1 cellular context compared by ENCODE assay signal in genomic region chr6:35027807-35028206, GRCh38.
TF ChIP-seq lines count a peak whose summit lies in the region.

No MANE protein-coding gene starts in this region.

TF ChIP-seq in GM23338, 12 proteins besides CTCF, POLR2A, EP300 and RAD21 (continued from another document):
- no peak for TF ChIP-seq ETS1 (IDR thresholded peaks at IDR 0.05)
- TF ChIP-seq, protein P1, sequence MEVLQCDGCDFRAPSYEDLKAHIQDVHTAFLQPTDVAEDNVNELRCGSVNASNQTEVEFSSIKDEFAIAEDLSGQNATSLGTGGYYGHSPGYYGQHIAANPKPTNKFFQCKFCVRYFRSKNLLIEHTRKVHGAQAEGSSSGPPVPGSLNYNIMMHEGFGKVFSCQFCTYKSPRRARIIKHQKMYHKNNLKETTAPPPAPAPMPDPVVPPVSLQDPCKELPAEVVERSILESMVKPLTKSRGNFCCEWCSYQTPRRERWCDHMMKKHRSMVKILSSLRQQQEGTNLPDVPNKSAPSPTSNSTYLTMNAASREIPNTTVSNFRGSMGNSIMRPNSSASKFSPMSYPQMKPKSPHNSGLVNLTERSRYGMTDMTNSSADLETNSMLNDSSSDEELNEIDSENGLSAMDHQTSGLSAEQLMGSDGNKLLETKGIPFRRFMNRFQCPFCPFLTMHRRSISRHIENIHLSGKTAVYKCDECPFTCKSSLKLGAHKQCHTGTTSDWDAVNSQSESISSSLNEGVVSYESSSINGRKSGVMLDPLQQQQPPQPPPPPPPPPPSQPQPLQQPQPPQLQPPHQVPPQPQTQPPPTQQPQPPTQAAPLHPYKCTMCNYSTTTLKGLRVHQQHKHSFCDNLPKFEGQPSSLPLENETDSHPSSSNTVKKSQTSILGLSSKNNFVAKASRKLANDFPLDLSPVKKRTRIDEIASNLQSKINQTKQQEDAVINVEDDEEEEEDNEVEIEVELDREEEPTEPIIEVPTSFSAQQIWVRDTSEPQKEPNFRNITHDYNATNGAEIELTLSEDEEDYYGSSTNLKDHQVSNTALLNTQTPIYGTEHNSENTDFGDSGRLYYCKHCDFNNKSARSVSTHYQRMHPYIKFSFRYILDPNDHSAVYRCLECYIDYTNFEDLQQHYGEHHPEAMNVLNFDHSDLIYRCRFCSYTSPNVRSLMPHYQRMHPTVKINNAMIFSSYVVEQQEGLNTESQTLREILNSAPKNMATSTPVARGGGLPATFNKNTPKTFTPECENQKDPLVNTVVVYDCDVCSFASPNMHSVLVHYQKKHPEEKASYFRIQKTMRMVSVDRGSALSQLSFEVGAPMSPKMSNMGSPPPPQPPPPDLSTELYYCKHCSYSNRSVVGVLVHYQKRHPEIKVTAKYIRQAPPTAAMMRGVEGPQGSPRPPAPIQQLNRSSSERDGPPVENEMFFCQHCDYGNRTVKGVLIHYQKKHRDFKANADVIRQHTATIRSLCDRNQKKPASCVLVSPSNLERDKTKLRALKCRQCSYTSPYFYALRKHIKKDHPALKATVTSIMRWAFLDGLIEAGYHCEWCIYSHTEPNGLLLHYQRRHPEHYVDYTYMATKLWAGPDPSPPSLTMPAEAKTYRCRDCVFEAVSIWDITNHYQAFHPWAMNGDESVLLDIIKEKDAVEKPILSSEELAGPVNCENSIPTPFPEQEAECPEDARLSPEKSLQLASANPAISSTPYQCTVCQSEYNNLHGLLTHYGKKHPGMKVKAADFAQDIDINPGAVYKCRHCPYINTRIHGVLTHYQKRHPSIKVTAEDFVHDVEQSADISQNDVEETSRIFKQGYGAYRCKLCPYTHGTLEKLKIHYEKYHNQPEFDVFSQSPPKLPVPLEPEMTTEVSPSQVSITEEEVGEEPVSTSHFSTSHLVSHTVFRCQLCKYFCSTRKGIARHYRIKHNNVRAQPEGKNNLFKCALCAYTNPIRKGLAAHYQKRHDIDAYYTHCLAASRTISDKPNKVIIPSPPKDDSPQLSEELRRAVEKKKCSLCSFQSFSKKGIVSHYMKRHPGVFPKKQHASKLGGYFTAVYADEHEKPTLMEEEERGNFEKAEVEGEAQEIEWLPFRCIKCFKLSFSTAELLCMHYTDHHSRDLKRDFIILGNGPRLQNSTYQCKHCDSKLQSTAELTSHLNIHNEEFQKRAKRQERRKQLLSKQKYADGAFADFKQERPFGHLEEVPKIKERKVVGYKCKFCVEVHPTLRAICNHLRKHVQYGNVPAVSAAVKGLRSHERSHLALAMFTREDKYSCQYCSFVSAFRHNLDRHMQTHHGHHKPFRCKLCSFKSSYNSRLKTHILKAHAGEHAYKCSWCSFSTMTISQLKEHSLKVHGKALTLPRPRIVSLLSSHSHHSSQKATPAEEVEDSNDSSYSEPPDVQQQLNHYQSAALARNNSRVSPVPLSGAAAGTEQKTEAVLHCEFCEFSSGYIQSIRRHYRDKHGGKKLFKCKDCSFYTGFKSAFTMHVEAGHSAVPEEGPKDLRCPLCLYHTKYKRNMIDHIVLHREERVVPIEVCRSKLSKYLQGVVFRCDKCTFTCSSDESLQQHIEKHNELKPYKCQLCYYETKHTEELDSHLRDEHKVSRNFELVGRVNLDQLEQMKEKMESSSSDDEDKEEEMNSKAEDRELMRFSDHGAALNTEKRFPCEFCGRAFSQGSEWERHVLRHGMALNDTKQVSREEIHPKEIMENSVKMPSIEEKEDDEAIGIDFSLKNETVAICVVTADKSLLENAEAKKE (CRISPR knock-in tag; IDR thresholded peaks at IDR 0.05): no peak
- no peak for TF ChIP-seq NANOG (IDR thresholded peaks at IDR 0.05; ENCODE audit: borderline replicate concordance)
- no peak for TF ChIP-seq POLR2AphosphoS5 (IDR thresholded peaks at IDR 0.05; ENCODE audit: low read depth)
